In the genomic region with DNA sequence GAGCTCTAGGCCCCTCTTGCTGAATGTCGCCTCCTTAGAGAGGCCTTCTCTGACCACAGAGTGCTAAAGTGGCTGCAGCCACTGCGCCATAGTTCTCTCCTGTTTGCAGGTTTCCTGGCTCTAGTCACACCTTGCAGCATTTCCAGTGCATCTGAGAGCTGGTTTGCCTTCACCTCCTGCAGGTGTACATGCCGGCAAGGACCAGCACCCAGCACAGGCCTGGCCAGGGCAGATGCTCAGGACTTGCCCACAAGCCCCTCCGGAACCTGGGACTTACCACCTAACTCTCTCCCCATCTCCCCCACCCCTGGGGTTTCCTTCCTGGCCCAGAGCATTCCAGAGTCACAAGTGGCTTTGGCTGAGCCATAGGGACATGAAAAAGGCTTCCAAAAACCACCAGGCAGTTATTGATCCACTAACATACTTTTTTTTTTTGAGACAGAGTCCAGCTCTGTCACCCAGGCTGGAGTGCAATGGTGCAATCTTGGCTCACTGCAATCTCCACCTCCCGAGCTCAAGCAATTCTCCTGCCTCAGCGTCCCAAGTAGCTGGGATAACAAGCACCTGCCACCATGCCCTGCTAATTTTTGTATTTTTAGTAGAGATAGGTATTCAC, we compare ENCODE assay signal across 28 cellular contexts. TPM values are rescaled to one million over a fixed set of nuclear protein-coding genes. Genes with fewer than 3 reads are reported as not detected.
DNase-seq lines count a peak whose midpoint lies in the region; ATAC-seq, FAIRE-seq and TF ChIP-seq lines count a peak whose summit lies in the region.
"Had no signal": no experiment of that assay in that cellular context is flagged by ENCODE, and none has a peak within 500 bp of the region (broad histone marks: within the 10 kb centered on the region; RNA-seq: fewer than 3 reads in every experiment).

No MANE protein-coding gene starts in this region.

- H2AFZ ChIP-seq in H1 (ENCODE audit: low read length) (no peak overlapping the region), hepatocyte (no peak overlapping the region)
- H2AFZ ChIP-seq: parathyroid adenoma had no signal

- no peak for TF ChIP-seq RAD21 in H1 (IDR thresholded peaks at IDR 0.05 in 1 of 2, conservative IDR thresholded peaks at IDR 0.05 in 1 of 2; ENCODE audit: low read depth in 2 of 2, low read length in 2 of 2)

- no peak overlapping the region for H3K14ac ChIP-seq in H1 (ENCODE audit: insufficient read length)

- H3K27ac ChIP-seq in H1 (ENCODE audit: low read depth, low read length) (no peak overlapping the region), pancreas (peak overlapping the region in 2 of 4 donors; percentile 9 to 43), hepatocyte (no peak overlapping the region)
- H3K27ac ChIP-seq: adrenal gland, brain microvascular endothelial cell, KMS-11, parathyroid adenoma, WERI-Rb-1 had no signal

- H3K4me3 ChIP-seq in H1 (ENCODE audit: extremely low read depth in 1 of 4, insufficient read depth in 2 of 4, low read depth in 3 of 4, low read length in 4 of 4) (no peak overlapping the region), pancreas (no peak overlapping the region), hepatocyte (no peak overlapping the region)
- H3K4me3 ChIP-seq: adrenal gland, HAP-1 had no signal

- peak overlapping the region; percentile 66 for H3K27ac Mint-ChIP-seq in activated CD8-positive, alpha-beta memory T cell treated with anti-CD3 and anti-CD28 coated beads, Interleukin-2, amount 10 ng/mL, durations not matched to agents 7 days and 5 days
- H3K27ac Mint-ChIP-seq in IgD-negative memory B cell = peak overlapping the region in 2 of 3 donors; percentile 13 to 16

- H3K9me3 ChIP-seq in H1 (ENCODE audit: insufficient read depth in 2 of 2, low read depth in 1 of 2, low read length in 1 of 2) (no peaks in the 10 kb centered on the region), pancreas (no peaks in the 10 kb centered on the region), hepatocyte (ENCODE audit: low read depth) (no peaks in the 10 kb centered on the region)
- H3K9me3 ChIP-seq: adrenal gland, HAP-1 had no signal

- no peak overlapping the region for H3K4me2 ChIP-seq in H1 (ENCODE audit: insufficient read depth in 1 of 2, low read depth in 2 of 2, low read length in 2 of 2)
- H3K4me2 ChIP-seq in hepatocyte = no peak overlapping the region
- H3K4me2 ChIP-seq: KMS-11 had no signal

- H4K20me1 ChIP-seq in H1 (replicated peaks in 1 of 2; ENCODE audit: control insufficient read depth in 1 of 2, insufficient read depth in 2 of 2, low read length in 2 of 2) (peaks cover 17 to 31% of the 10 kb centered on the region in 2 experiments), hepatocyte (ENCODE audit: insufficient read depth, poor library complexity, severe bottlenecking) (peaks cover 27% of the 10 kb centered on the region)

- H3K4me1 ChIP-seq in H1 (replicated peaks in 1 of 4; ENCODE audit: control insufficient read depth in 3 of 4, insufficient read depth in 4 of 4, low read length in 3 of 4) (peaks cover 8 to 18% (median 13%) of the 10 kb centered on the region in 4 experiments), pancreas (peaks cover 9 to 12% (median 11%) of the 10 kb centered on the region in 3 donors), hepatocyte (ENCODE audit: insufficient read depth) (peaks cover 7% of the 10 kb centered on the region)
- H3K4me1 ChIP-seq: HAP-1, parathyroid adenoma had no signal

- CTCF ChIA-PET in activated CD8-positive, alpha-beta memory T cell treated with anti-CD3 and anti-CD28 coated beads, Interleukin-2, amount 10 ng/mL, durations not matched to agents 7 days and 5 days (lab: Charles Lee) = interaction anchor here (1.1 to 13.1 kb wide), 3 partner anchors 7 to 33 kb away, joined by 4 to 155 read pairs (median 7); a partner anchor contains a TSS
- CTCF ChIA-PET in H1 (lab: Charles Lee; ENCODE audit: partially characterized antibody) = interaction anchor here (0.7 to 13.8 kb wide), 12 partner anchors 7 to 155 kb away, joined by 3 to 128 read pairs (median 4); no protein-coding TSS in a partner anchor

- H2BK15ac ChIP-seq in H1 (ENCODE audit: low read length) = no peak overlapping the region

- H3K36me3 ChIP-seq in H1 (ENCODE audit: control insufficient read depth in 2 of 4, insufficient read depth in 4 of 4, low read length in 3 of 4) (no peaks in the 10 kb centered on the region), pancreas (no peaks in the 10 kb centered on the region), hepatocyte (replicated peaks; ENCODE audit: insufficient read depth, low read depth) (no peaks in the 10 kb centered on the region)
- H3K36me3 ChIP-seq: adrenal gland, brain microvascular endothelial cell, HAP-1, WERI-Rb-1 had no signal

- POLR2A ChIA-PET in H1 (lab: Charles Lee; ENCODE audit: partially characterized antibody) = no interaction called here

- H4K91ac ChIP-seq in H1 (replicated peaks; ENCODE audit: insufficient read length, low read length) = no peak overlapping the region

- H3K4me3 Mint-ChIP-seq in activated CD8-positive, alpha-beta memory T cell treated with anti-CD3 and anti-CD28 coated beads, Interleukin-2, amount 10 ng/mL, durations not matched to agents 7 days and 5 days = no peak overlapping the region
- H3K4me3 Mint-ChIP-seq in IgD-negative memory B cell = peak overlapping the region in 1 of 4 donors; percentile 3
- H3K4me3 Mint-ChIP-seq: B cell, natural killer cell had no signal

- no peak overlapping the region; the same call in 1 of the 2 replicates for H2BK5ac ChIP-seq in H1 (ENCODE audit: low read depth, low read length)

- peak overlapping the region; percentile 38; the same call in 1 of the 2 replicates for H4K8ac ChIP-seq in H1 (ENCODE audit: extremely low read depth, insufficient read depth, low read length)

- H3K9me3 Mint-ChIP-seq in activated CD8-positive, alpha-beta memory T cell treated with anti-CD3 and anti-CD28 coated beads, Interleukin-2, amount 10 ng/mL, durations not matched to agents 7 days and 5 days (ENCODE audit: low read depth) = no peaks in the 10 kb centered on the region
- no peaks in the 10 kb centered on the region for H3K9me3 Mint-ChIP-seq in IgD-negative memory B cell
- H3K9me3 Mint-ChIP-seq: natural killer cell had no signal

- no peak overlapping the region for H3K9ac ChIP-seq in H1 (replicated peaks in 1 of 4; ENCODE audit: extremely low read depth in 1 of 4, low read depth in 3 of 4, low read length in 3 of 4)
- H3K9ac ChIP-seq: KMS-11, parathyroid adenoma had no signal

- no peak overlapping the region for H2BK120ac ChIP-seq in H1 (replicated peaks; ENCODE audit: low read depth, low read length)

- H3K23me2 ChIP-seq in H1 (ENCODE audit: low read depth, low read length) = no peaks in the 10 kb centered on the region

- DNase-seq in activated CD8-positive, alpha-beta memory T cell treated with anti-CD3 and anti-CD28 coated beads, Interleukin-2, amount 10 ng/mL, durations not matched to agents 7 days and 5 days = no peak
- no peak for DNase-seq in activated CD8-positive, alpha-beta memory T cell treated with anti-CD3 and anti-CD28 coated beads for 24 hours
- DNase-seq in H1 (ENCODE audit: low read depth in 1 of 2, low spot score in 2 of 2) = no peak
- no peak for DNase-seq in pancreas
- no peak for DNase-seq in hepatocyte (ENCODE audit: low spot score)
- DNase-seq in stimulated activated CD4-positive, alpha-beta T cell treated with anti-CD3 and anti-CD28 coated beads, Interleukin-12 subunit alpha, Interleukin-12 subunit beta, amount 100 ng/mL, for 4 hours = no peak
- no peak for DNase-seq in omental fat pad (ENCODE audit: low spot score)
- DNase-seq: activated gamma-delta T cell, adrenal gland, brain microvascular endothelial cell, COR-L47, DMS53, left ventricle myocardium superior, natural killer cell, NCI-H1417 treated with DMSO at 0.1 percent for 48 hours, NCI-H2081, NCI-H2227 treated with DMSO at 0.1 percent for 48 hours, T-helper 9 cell, trophoblast cell, WERI-Rb-1 had no signal

- no peak overlapping the region for H3K4ac ChIP-seq in H1 (replicated peaks; ENCODE audit: insufficient read length, low read depth, low read length)

- H3K23ac ChIP-seq in H1 (ENCODE audit: insufficient read length) = no peak overlapping the region

- no peak for TF ChIP-seq EP300 in H1 (IDR thresholded peaks at IDR 0.05; ENCODE audit: borderline replicate concordance in 1 of 2, low read depth in 2 of 2, low read length in 2 of 2)

- H3K27me3 Mint-ChIP-seq in activated CD8-positive, alpha-beta memory T cell treated with anti-CD3 and anti-CD28 coated beads, Interleukin-2, amount 10 ng/mL, durations not matched to agents 7 days and 5 days = no peaks in the 10 kb centered on the region
- no peaks in the 10 kb centered on the region for H3K27me3 Mint-ChIP-seq in IgD-negative memory B cell
- H3K27me3 Mint-ChIP-seq: B cell had no signal

- H2BK20ac ChIP-seq in H1 (ENCODE audit: low read length) = no peak overlapping the region

- ATAC-seq in activated CD8-positive, alpha-beta memory T cell treated with anti-CD3 and anti-CD28 coated beads, Interleukin-2, amount 10 ng/mL, durations not matched to agents 7 days and 5 days = no peak
- ATAC-seq in pancreas (peak in 3 of 4 donors; percentile 16 to 63 (median 33)), omental fat pad (ENCODE audit: low FRiP score) (no peak)
- ATAC-seq: left ventricle myocardium superior, natural killer cell, Right ventricle myocardium inferior had no signal

- no peaks in the 10 kb centered on the region for H3K9me2 ChIP-seq in hepatocyte (replicated peaks; ENCODE audit: insufficient read depth)

- no peak overlapping the region for H2BK12ac ChIP-seq in H1 (ENCODE audit: low read depth, low read length)

- peaks cover 10 to 95% of the 10 kb centered on the region in 2 experiments; a peak in 3 of 4 replicates for H3K79me2 ChIP-seq in H1 (ENCODE audit: control insufficient read depth in 1 of 2, insufficient read depth in 2 of 2, low read length in 2 of 2)
- H3K79me2 ChIP-seq in hepatocyte = peaks cover 96% of the 10 kb centered on the region

- H4K5ac ChIP-seq in H1 (ENCODE audit: insufficient read length, low read depth, low read length) = no peak overlapping the region

- H3K27me3 ChIP-seq in H1 (replicated peaks in 1 of 4; ENCODE audit: control insufficient read depth in 3 of 4, extremely low read depth in 1 of 4, insufficient read depth in 3 of 4, low read length in 3 of 4) (no peaks in the 10 kb centered on the region), pancreas (no peaks in the 10 kb centered on the region), hepatocyte (no peaks in the 10 kb centered on the region)
- H3K27me3 ChIP-seq: adrenal gland, brain microvascular endothelial cell had no signal

- H2AK5ac ChIP-seq in H1 (ENCODE audit: low read depth, low read length) = no peak overlapping the region

- H3K36me3 Mint-ChIP-seq in activated CD8-positive, alpha-beta memory T cell treated with anti-CD3 and anti-CD28 coated beads, Interleukin-2, amount 10 ng/mL, durations not matched to agents 7 days and 5 days = no peaks in the 10 kb centered on the region
- no peaks in the 10 kb centered on the region for H3K36me3 Mint-ChIP-seq in IgD-negative memory B cell
- H3K36me3 Mint-ChIP-seq: natural killer cell had no signal

- FAIRE-seq in H1 (lab: Jason Lieb, UNC) (no peak), pancreas (lab: Jason Lieb, UNC) (no peak)
- FAIRE-seq: G401.6, islet of Langerhans had no signal

- H3K79me1 ChIP-seq in H1 (ENCODE audit: low read depth, low read length) = peaks cover 21% of the 10 kb centered on the region

- intact Hi-C loops in pancreas (cut with DNase I) = loop anchor here in 1 of 3 donors (10.0 kb wide), 1 partner anchor 152 kb away; no protein-coding TSS in a partner anchor

- H3K56ac ChIP-seq in H1 (replicated peaks; ENCODE audit: insufficient read length, low read depth, low read length) = no peak overlapping the region

- H3K18ac ChIP-seq in H1 (ENCODE audit: extremely low read depth, low read length) = no peak overlapping the region

- no peak for TF ChIP-seq CTCF in H1 (IDR thresholded peaks at IDR 0.05; ENCODE audit: control extremely low read depth in 1 of 3, insufficient read depth in 1 of 3, low read depth in 1 of 3, low read length in 3 of 3)
- TF ChIP-seq CTCF in pancreas (IDR thresholded peaks at IDR 0.05) = no peak
- TF ChIP-seq CTCF in hepatocyte (IDR thresholded peaks at IDR 0.05; ENCODE audit: poor library complexity) = no peak
- TF ChIP-seq CTCF in omental fat pad (IDR thresholded peaks at IDR 0.05) = no peak

- 91% methylated on average over 6 of the region's 6 CpGs; no CpG with 5 or more reads in 1 of the 2 experiments for WGBS in H1 (ENCODE audit: extremely low coverage in 1 of 2, insufficient coverage in 1 of 2, insufficient read length in 1 of 2, insufficient replicate concordance in 2 of 2, low coverage in 1 of 2, low lambda C conversion rate in 2 of 2, missing lambda C conversion rate in 1 of 2), 2 experiments
- WGBS in pancreas, 2 donors = 51 to 54% methylated on average over 6 of the region's 6 CpGs
- 90% methylated on average over 6 of the region's 6 CpGs for WGBS in hepatocyte (ENCODE audit: low lambda C conversion rate, missing lambda C conversion rate)

- peaks cover 58% of the 10 kb centered on the region for H3K4me1 Mint-ChIP-seq in activated CD8-positive, alpha-beta memory T cell treated with anti-CD3 and anti-CD28 coated beads, Interleukin-2, amount 10 ng/mL, durations not matched to agents 7 days and 5 days
- H3K4me1 Mint-ChIP-seq in IgD-negative memory B cell = peaks cover 34 to 46% (median 40%) of the 10 kb centered on the region in 3 donors

- no peak for TF ChIP-seq POLR2A in H1 (IDR thresholded peaks at IDR 0.05; ENCODE audit: control extremely low read depth in 1 of 2, low read depth in 2 of 2, low read length in 2 of 2)

RNA-seq across cellular contexts. Expression of a gene that starts 9.1 kb away (rescaled TPM):
- total RNA-seq in activated CD8-positive, alpha-beta memory T cell treated with anti-CD3 and anti-CD28 coated beads, Interleukin-2, amount 10 ng/mL, durations not matched to agents 7 days and 5 days = 100 to 1,000 TPM in 1 of 2 experiments, 10 to 100 TPM in 1; 96.1 to 103 TPM
- polyA plus RNA-seq in IgD-negative memory B cell = 43.1 TPM
- 143 and 148 TPM in 2 replicates for total RNA-seq in H1 (2021; fragmentation: NEBNext Ultra II Directional; extraction: Animal tissue kit (Norgen Biotek cat#: 25700))
- 108 and 114 TPM in 2 replicates for polyA plus RNA-seq in H1 (2011; rRNA removed)
- polyA plus RNA-seq in H1 (2011; cell fraction: cytosol; rRNA removed) = 87.6 TPM
- polyA plus RNA-seq in H1 (2011; cell fraction: nucleus; rRNA removed) = 123 TPM
- 86.3 to 118 TPM (median 110 TPM) in 4 replicates for polyA plus RNA-seq in H1 (2012, experiment 1 of 2)
- polyA plus RNA-seq in H1 (2012, experiment 2 of 2) = 103 TPM
- 62.3 TPM for polyA plus RNA-seq in H1 (2013, experiment 1 of 2)
- polyA plus RNA-seq in H1 (2013, experiment 2 of 2) = 61.5 TPM
- polyA minus RNA-seq in H1 (2011; rRNA and poly(A)+ RNA removed) = 278 and 326 TPM in 2 replicates
- 85.3 TPM for polyA minus RNA-seq in H1 (2011; cell fraction: cytosol; rRNA and poly(A)+ RNA removed)
- polyA minus RNA-seq in H1 (2011; cell fraction: nucleus; rRNA and poly(A)+ RNA removed) = 55.2 TPM
- total RNA-seq in pancreas = 10 to 100 TPM; 31.0 to 38.3 (median 34.5) TPM
- 10 to 100 TPM; 23.2 to 30.4 TPM for polyA plus RNA-seq in pancreas
- total RNA-seq in hepatocyte = 55.9 and 66.7 TPM in 2 replicates
- polyA plus RNA-seq in hepatocyte = 47.4 and 49.8 TPM in 2 replicates
- 10 to 100 TPM; 32.6 to 94.9 (median 54.6) TPM for total RNA-seq in omental fat pad

Comparison
In these comparisons a context has a peak if more than half of its experiments do, and no peak if none do; other contexts are left out.
1. ATAC-seq: peak in pancreas (3 of 4); none in activated CD8-positive, alpha-beta memory T cell treated with anti-CD3 and anti-CD28 coated beads, Interleukin-2, amount 10 ng/mL, durations not matched to agents 7 days and 5 days (single experiment) and omental fat pad (single experiment).